In genomic region chr9:127090341-127090985, GRCh38 we compare ENCODE assay signal across 22 cellular contexts. TPM values are rescaled to one million over a fixed set of nuclear protein-coding genes. Genes with fewer than 3 reads are reported as not detected.
DNase-seq lines count a peak whose midpoint lies in the region; ATAC-seq, FAIRE-seq and TF ChIP-seq lines count a peak whose summit lies in the region.
"Had no signal": no experiment of that assay in that cellular context is flagged by ENCODE, and none has a peak within 500 bp of the region (broad histone marks: within the 10 kb centered on the region; RNA-seq: fewer than 3 reads in every experiment).

No MANE protein-coding gene starts in this region.

- H3K36me3 ChIP-seq in endodermal cell (ENCODE audit: control insufficient read depth, insufficient read depth, low read length) = no peaks in the 10 kb centered on the region
- H3K36me3 ChIP-seq in skeletal muscle tissue (ENCODE audit: control insufficient read depth in 3 of 3, insufficient read depth in 3 of 3, low read length in 3 of 3) = peaks cover 49 to 56% (median 51%) of the 10 kb centered on the region in 3 donors

- DNase-seq in endodermal cell (peak; percentile 38), urothelium cell line (ENCODE audit: low spot score) (no peak)
- DNase-seq in activated CD8-positive, alpha-beta memory T cell treated with anti-CD3 and anti-CD28 coated beads, Interleukin-2, amount 10 ng/mL, durations not matched to agents 7 days and 5 days = no peak
- DNase-seq in activated effector memory CD4-positive, alpha-beta T cell treated with Interleukin-2 at 50 U/mL for 16 hours = no peak
- DNase-seq: activated naive CD8-positive, alpha-beta T cell treated with anti-CD3 and anti-CD28 coated beads, Interleukin-2, amount 10 ng/mL, durations not matched to agents 7 days and 5 days; AML-193; KBM-7; left colon; NCI-H2029; NCI-H446; nucleus accumbens; stimulated activated naive CD8-positive, alpha-beta T cell treated with anti-CD3 and anti-CD28 coated beads, Interleukin-15, amount 100 ng/mL, for 72 hours had no signal

- H3K4me3 ChIP-seq in endodermal cell (ENCODE audit: low read length) (no peak overlapping the region), skeletal muscle tissue (ENCODE audit: low read length in 3 of 3) (no peak overlapping the region)
- H3K4me3 ChIP-seq: GM23338, Peyer's patch, SK-N-MC had no signal

- H3K9me3 Mint-ChIP-seq in endodermal cell = no peaks in the 10 kb centered on the region
- no peaks in the 10 kb centered on the region for H3K9me3 Mint-ChIP-seq in activated CD8-positive, alpha-beta memory T cell treated with anti-CD3 and anti-CD28 coated beads, Interleukin-2, amount 10 ng/mL, durations not matched to agents 7 days and 5 days (ENCODE audit: low read depth)
- H3K9me3 Mint-ChIP-seq: activated naive CD8-positive, alpha-beta T cell treated with anti-CD3 and anti-CD28 coated beads, Interleukin-2, amount 10 ng/mL, durations not matched to agents 7 days and 5 days; GM23338; stimulated activated naive CD8-positive, alpha-beta T cell treated with anti-CD3 and anti-CD28 coated beads, Interleukin-15, amount 100 ng/mL, for 72 hours; T-helper 2 cell treated with Interferon-gamma antibody and Interleukin-4, amounts not matched to agents 5 μg/mL and 100 μg/mL, for 36 hours had no signal

- H3K27ac Mint-ChIP-seq in endodermal cell = no peak overlapping the region
- H3K27ac Mint-ChIP-seq in activated CD8-positive, alpha-beta memory T cell treated with anti-CD3 and anti-CD28 coated beads, Interleukin-2, amount 10 ng/mL, durations not matched to agents 7 days and 5 days = no peak overlapping the region
- H3K27ac Mint-ChIP-seq: activated naive CD8-positive, alpha-beta T cell treated with anti-CD3 and anti-CD28 coated beads, Interleukin-2, amount 10 ng/mL, durations not matched to agents 7 days and 5 days; GM23338; stimulated activated naive CD8-positive, alpha-beta T cell treated with anti-CD3 and anti-CD28 coated beads, Interleukin-15, amount 100 ng/mL, for 72 hours; T-helper 2 cell treated with Interferon-gamma antibody and Interleukin-4, amounts not matched to agents 5 μg/mL and 100 μg/mL, for 36 hours had no signal

- ATAC-seq in HG03196 (IDR thresholded peaks at IDR 0.05; ENCODE audit: unreplicated experiment) = no peak
- no peak for ATAC-seq in activated CD8-positive, alpha-beta memory T cell treated with anti-CD3 and anti-CD28 coated beads, Interleukin-2, amount 10 ng/mL, durations not matched to agents 7 days and 5 days
- ATAC-seq: GM23338; left colon; stimulated activated naive CD8-positive, alpha-beta T cell treated with anti-CD3 and anti-CD28 coated beads, Interleukin-15, amount 100 ng/mL, for 72 hours had no signal

- WGBS in endodermal cell (ENCODE audit: insufficient coverage in 1 of 2, insufficient read length in 1 of 2), 2 experiments = 93 to 100% methylated on average over 3 to 6 of the region's 6 CpGs

- FAIRE-seq in urothelium cell line (lab: Jason Lieb, UNC) = no peak
- FAIRE-seq: frontal cortex had no signal

- no peak overlapping the region for H3K4me3 Mint-ChIP-seq in endodermal cell
- H3K4me3 Mint-ChIP-seq in activated CD8-positive, alpha-beta memory T cell treated with anti-CD3 and anti-CD28 coated beads, Interleukin-2, amount 10 ng/mL, durations not matched to agents 7 days and 5 days = no peak overlapping the region
- H3K4me3 Mint-ChIP-seq: activated naive CD8-positive, alpha-beta T cell treated with anti-CD3 and anti-CD28 coated beads, Interleukin-2, amount 10 ng/mL, durations not matched to agents 7 days and 5 days; GM23338; stimulated activated naive CD8-positive, alpha-beta T cell treated with anti-CD3 and anti-CD28 coated beads, Interleukin-15, amount 100 ng/mL, for 72 hours; T-helper 2 cell treated with Interferon-gamma antibody and Interleukin-4, amounts not matched to agents 5 μg/mL and 100 μg/mL, for 36 hours had no signal

- CTCF ChIA-PET in activated CD8-positive, alpha-beta memory T cell treated with anti-CD3 and anti-CD28 coated beads, Interleukin-2, amount 10 ng/mL, durations not matched to agents 7 days and 5 days (lab: Charles Lee) = no interaction called here

- no peaks in the 10 kb centered on the region for H3K9me3 ChIP-seq in endodermal cell (ENCODE audit: control insufficient read depth, low read length)
- H3K9me3 ChIP-seq in skeletal muscle tissue (ENCODE audit: control insufficient read depth in 3 of 3, low read length in 3 of 3) = no peaks in the 10 kb centered on the region
- H3K9me3 ChIP-seq: Peyer's patch had no signal

- H3K4me1 ChIP-seq in endodermal cell (ENCODE audit: control insufficient read depth, insufficient read depth, low read length) = no peaks in the 10 kb centered on the region
- peaks cover 0 to 9% (median 6%) of the 10 kb centered on the region in 3 donors for H3K4me1 ChIP-seq in skeletal muscle tissue (ENCODE audit: control insufficient read depth in 3 of 3, insufficient read depth in 3 of 3, low read length in 3 of 3)
- H3K4me1 ChIP-seq: Peyer's patch had no signal

- no peaks in the 10 kb centered on the region for H3K27me3 Mint-ChIP-seq in endodermal cell (ENCODE audit: insufficient read depth)
- no peaks in the 10 kb centered on the region for H3K27me3 Mint-ChIP-seq in activated CD8-positive, alpha-beta memory T cell treated with anti-CD3 and anti-CD28 coated beads, Interleukin-2, amount 10 ng/mL, durations not matched to agents 7 days and 5 days

- no peak overlapping the region for H3K27ac ChIP-seq in endodermal cell (ENCODE audit: low read depth, low read length)
- H3K27ac ChIP-seq in layer of hippocampus (ENCODE audit: low read depth, low read length) = peak overlapping the region; percentile 5
- H3K27ac ChIP-seq in skeletal muscle tissue (ENCODE audit: low read depth, low read length) = peak overlapping the region; percentile 15
- H3K27ac ChIP-seq: epithelial cell of prostate, SK-N-MC had no signal

- no peaks in the 10 kb centered on the region for H3K27me3 ChIP-seq in endodermal cell (ENCODE audit: control insufficient read depth, insufficient read depth, low read length, poor library complexity, severe bottlenecking)
- no peaks in the 10 kb centered on the region for H3K27me3 ChIP-seq in layer of hippocampus (ENCODE audit: control insufficient read depth, insufficient read depth, low read length)
- H3K27me3 ChIP-seq in skeletal muscle tissue (ENCODE audit: control insufficient read depth in 3 of 3, insufficient read depth in 3 of 3, low read length in 3 of 3) = no peaks in the 10 kb centered on the region
- H3K27me3 ChIP-seq: Peyer's patch had no signal

- no peaks in the 10 kb centered on the region for H3K4me1 Mint-ChIP-seq in endodermal cell
- no peaks in the 10 kb centered on the region for H3K4me1 Mint-ChIP-seq in activated CD8-positive, alpha-beta memory T cell treated with anti-CD3 and anti-CD28 coated beads, Interleukin-2, amount 10 ng/mL, durations not matched to agents 7 days and 5 days
- H3K4me1 Mint-ChIP-seq: stimulated activated naive CD8-positive, alpha-beta T cell treated with anti-CD3 and anti-CD28 coated beads, Interleukin-15, amount 100 ng/mL, for 72 hours had no signal

- peaks cover 19% of the 10 kb centered on the region for H3K36me3 Mint-ChIP-seq in endodermal cell (ENCODE audit: low read depth)
- H3K36me3 Mint-ChIP-seq in activated CD8-positive, alpha-beta memory T cell treated with anti-CD3 and anti-CD28 coated beads, Interleukin-2, amount 10 ng/mL, durations not matched to agents 7 days and 5 days = no peaks in the 10 kb centered on the region
- H3K36me3 Mint-ChIP-seq: activated naive CD8-positive, alpha-beta T cell treated with anti-CD3 and anti-CD28 coated beads, Interleukin-2, amount 10 ng/mL, durations not matched to agents 7 days and 5 days had no signal

- no peak for TF ChIP-seq CTCF in endodermal cell (conservative IDR thresholded peaks at IDR 0.05)

- H3K9ac ChIP-seq in endodermal cell (ENCODE audit: extremely low read depth, low read length, poor library complexity, severe bottlenecking) (no peak overlapping the region), skeletal muscle tissue (ENCODE audit: low read depth in 1 of 3, low read length in 3 of 3) (peak overlapping the region in 1 of 3 donors; percentile 9)

RNA-seq across cellular contexts. Expression of gene ANGPTL2, which starts 32.0 kb away (rescaled TPM):
- total RNA-seq in endodermal cell (10 to 100 TPM; 14.8 to 17.1 TPM), skeletal muscle tissue (37.6 TPM)
- polyA plus RNA-seq in endodermal cell (2013, experiment 1 of 2) = 19.1 TPM
- polyA plus RNA-seq in endodermal cell (2013, experiment 2 of 2) = 21.2 TPM
- total RNA-seq in activated CD8-positive, alpha-beta memory T cell treated with anti-CD3 and anti-CD28 coated beads, Interleukin-2, amount 10 ng/mL, durations not matched to agents 7 days and 5 days = not detected
- total RNA-seq: activated CD8-positive, alpha-beta memory T cell treated with anti-CD3 and anti-CD28 coated beads for 36 hours; activated naive CD8-positive, alpha-beta T cell treated with anti-CD3 and anti-CD28 coated beads, Interleukin-2, amount 10 ng/mL, durations not matched to agents 7 days and 5 days had no signal

Comparison
In these comparisons a context has a peak if more than half of its experiments do, and no peak if none do; other contexts are left out.
1. RNA of gene ANGPTL2, which starts 32.0 kb away (total RNA-seq): 37.6 TPM in skeletal muscle tissue (single experiment) and 14.8 to 17.1 TPM in endodermal cell; not detected in activated CD8-positive, alpha-beta memory T cell treated with anti-CD3 and anti-CD28 coated beads, Interleukin-2, amount 10 ng/mL, durations not matched to agents 7 days and 5 days; every median in the first group is over 10 times any median in the second.